Comparison of ENCODE assay signal across 24 cellular contexts in the genomic region with DNA sequence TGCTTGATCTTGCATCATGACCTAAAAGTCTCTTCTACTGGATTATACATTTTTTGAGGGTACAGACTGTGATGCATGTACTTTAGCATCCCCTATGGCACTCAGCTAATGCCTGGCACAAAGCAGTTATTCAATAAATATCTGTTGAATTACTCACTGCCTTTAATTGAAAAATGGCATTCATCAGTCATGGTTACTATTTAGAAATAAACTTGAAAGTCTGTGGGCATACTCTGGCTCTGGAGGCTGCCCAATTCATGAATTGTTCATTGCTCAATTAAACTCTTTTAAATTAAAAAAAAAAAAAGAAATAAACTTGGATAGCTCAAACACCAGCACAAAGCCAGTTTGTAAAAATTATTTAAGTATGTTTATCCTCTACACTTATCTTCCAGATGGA.
"Had no signal": no experiment of that assay in that cellular context is flagged by ENCODE, and none has a peak within 500 bp of the region (broad histone marks: within the 10 kb centered on the region; RNA-seq: fewer than 3 reads in every experiment).

No MANE protein-coding gene starts in this region.

- ATAC-seq: activated T-helper 17 cell treated with anti-CD3 and anti-CD28 coated beads, Interleukin-2, amount 50 U/mL, for 72 hours had no signal

- H3K27ac ChIP-seq: brain microvascular endothelial cell had no signal

- H3K27me3 ChIP-seq: brain microvascular endothelial cell had no signal

- DNase-seq: activated B cell treated with CpG ODN at 0.5 μM for 24 hours; activated CD4-positive, alpha-beta T cell treated with anti-CD3 and anti-CD28 coated beads for 1 hour; activated CD4-positive, alpha-beta T cell treated with anti-CD3 and anti-CD28 coated beads, Interleukin-2, amount 10 ng/mL, durations not matched to agents 24 days and 14 days; activated CD4-positive, alpha-beta T cell treated with anti-CD3 and anti-CD28 coated beads, Interleukin-2, amount 50 U/mL, for 48 hours; activated CD8-positive, alpha-beta memory T cell treated with anti-CD3 and anti-CD28 coated beads for 24 hours; activated gamma-delta T cell; activated naive CD4-positive, alpha-beta T cell treated with anti-CD3 and anti-CD28 coated beads, Interleukin-2, amount 10 ng/mL, durations not matched to agents 7 days and 5 days; activated naive CD8-positive, alpha-beta T cell treated with anti-CD3 and anti-CD28 coated beads for 36 hours; activated T-cell treated with anti-CD3 and anti-CD28 coated beads for 4 hours; activated T-cell treated with anti-CD3 and anti-CD28 coated beads, Interleukin-2, amount 50 U/mL, for 48 hours; brain microvascular endothelial cell; MM.1S; NCI-H1105; NCI-H1436; NCI-H1694 treated with DMSO at 0.1 percent for 48 hours; NCI-H2081 treated with DMSO at 0.1 percent for 48 hours; NCI-H2227 treated with DMSO at 0.1 percent for 48 hours; NCI-H510A; NCI-H526 treated with DMSO at 0.1 percent for 48 hours; NCI-H82; NK-92 treated with Interleukin-12 subunit alpha and Interleukin-12 subunit beta, amount 100 ng/mL, for 24 hours; OCI-M1; SHP77 treated with DMSO at 0.1 percent for 48 hours had no signal
